22 cellular contexts compared by ENCODE assay signal in genomic region chr19:2210987-2211740, GRCh38. TPM values are rescaled to one million over a fixed set of nuclear protein-coding genes. Genes with fewer than 3 reads are reported as not detected.
"Had no signal": no experiment of that assay in that cellular context is flagged by ENCODE, and none has a peak within 500 bp of the region (broad histone marks: within the 10 kb centered on the region; RNA-seq: fewer than 3 reads in every experiment).

No MANE protein-coding gene starts in this region.

- H3K27me3 ChIP-seq: brain microvascular endothelial cell, gastrocnemius medialis, heart left ventricle, sigmoid colon, spleen, thyroid gland had no signal

- H3K4me3 Mint-ChIP-seq: activated naive CD8-positive, alpha-beta T cell; activated T-cell treated with anti-CD3 and anti-CD28 coated beads, Interleukin-2, amount 50 U/mL, for 72 hours; central memory CD8-positive, alpha-beta T cell; effector memory CD8-positive, alpha-beta T cell; nephron had no signal

- H3K27ac ChIP-seq: brain microvascular endothelial cell, gastrocnemius medialis, heart left ventricle, sigmoid colon, spleen, thyroid gland had no signal

- H3K4me1 ChIP-seq: gastrocnemius medialis had no signal

- H3K4me1 Mint-ChIP-seq: central memory CD8-positive, alpha-beta T cell had no signal

- H3K27ac Mint-ChIP-seq: activated naive CD8-positive, alpha-beta T cell; activated T-cell treated with anti-CD3 and anti-CD28 coated beads, Interleukin-2, amount 50 U/mL, for 72 hours; effector memory CD8-positive, alpha-beta T cell; nephron had no signal

- H3K4me3 ChIP-seq: gastrocnemius medialis, heart left ventricle, sigmoid colon, spleen, thyroid gland had no signal

- H3K9me3 ChIP-seq: gastrocnemius medialis, heart left ventricle, sigmoid colon, spleen, thyroid gland had no signal

- ATAC-seq: activated T-cell treated with anti-CD3 and anti-CD28 coated beads, Interleukin-2, amount 50 U/mL, for 72 hours; effector memory CD8-positive, alpha-beta T cell; gastrocnemius medialis; heart left ventricle had no signal

- DNase-seq: activated CD4-positive, alpha-beta T cell treated with anti-CD3 and anti-CD28 coated beads for 1 hour; activated CD4-positive, alpha-beta T cell treated with anti-CD3 and anti-CD28 coated beads, Interleukin-2, amount 50 U/mL, for 48 hours; activated gamma-delta T cell treated with Interleukin-2 at 50 U/mL for 16 hours; activated T-cell treated with anti-CD3 and anti-CD28 coated beads, Interleukin-2, amount 50 U/mL, for 72 hours; anterior cingulate cortex; brain microvascular endothelial cell; cortex of kidney; effector memory CD8-positive, alpha-beta T cell; erythroblast; gastrocnemius medialis; heart left ventricle; sigmoid colon; spleen; stimulated activated CD4-positive, alpha-beta T cell treated with anti-CD3 and anti-CD28 coated beads, Interleukin-1b, Interleukin-23, amount 100 ng/mL, for 48 hours; thyroid gland had no signal

- H3K27me3 Mint-ChIP-seq: activated naive CD8-positive, alpha-beta T cell; central memory CD8-positive, alpha-beta T cell; effector memory CD8-positive, alpha-beta T cell had no signal

- H3K9me3 Mint-ChIP-seq: activated T-cell treated with anti-CD3 and anti-CD28 coated beads, Interleukin-2, amount 50 U/mL, for 72 hours; central memory CD8-positive, alpha-beta T cell; effector memory CD8-positive, alpha-beta T cell; nephron had no signal

RNA-seq across cellular contexts. Expression of gene JSRP1, which starts 45.1 kb away (rescaled TPM):
- total RNA-seq: lower leg skin; mesenteric fat pad; omental fat pad; T-helper 1 cell treated with Interleukin-12 subunit alpha and Interleukin-12 subunit beta and Interleukin-4 antibody, amounts not matched to agents 30 ng/mL and 1 ng/mL, for 36 hours; thyroid gland had no signal
